Comparison of ENCODE assay signal across 13 cellular contexts in genomic region chr14:91046488-91047072, GRCh38. TPM values are rescaled to one million over a fixed set of nuclear protein-coding genes. Genes with fewer than 3 reads are reported as not detected.
DNase-seq lines count a peak whose midpoint lies in the region; ATAC-seq and TF ChIP-seq lines count a peak whose summit lies in the region.
"Had no signal": no experiment of that assay in that cellular context is flagged by ENCODE, and none has a peak within 500 bp of the region (broad histone marks: within the 10 kb centered on the region; RNA-seq: fewer than 3 reads in every experiment).

No MANE protein-coding gene starts in this region.

- H3K36me3 Mint-ChIP-seq in stimulated activated naive CD8-positive, alpha-beta T cell treated with anti-CD3 and anti-CD28 coated beads, Interleukin-15, Interleukin-2, amounts not matched to agents 100 ng/mL and 50 ng/mL, for 24 hours (ENCODE audit: low read depth): no peaks in the 10 kb centered on the region
- H3K36me3 Mint-ChIP-seq in T-helper 17 cell (ENCODE audit: low read depth) (no peaks in the 10 kb centered on the region), nephron progenitor cell (ENCODE audit: low read depth) (no peaks in the 10 kb centered on the region)
- H3K36me3 Mint-ChIP-seq in stimulated activated naive B cell treated with anti-CD40 and anti-IgM and Interleukin-4, amounts not matched to agents 10 μg/mL and 1 μg/mL and 100 μg/mL, for 72 hours: no peaks in the 10 kb centered on the region
- H3K36me3 Mint-ChIP-seq: CD14-positive monocyte had no signal

- H3K4me1 ChIP-seq in heart right ventricle: peaks cover 0 to 22% (median 0%) of the 10 kb centered on the region in 9 donors
- H3K4me1 ChIP-seq: A549 had no signal

- H3K9me3 Mint-ChIP-seq in stimulated activated naive CD8-positive, alpha-beta T cell treated with anti-CD3 and anti-CD28 coated beads, Interleukin-15, Interleukin-2, amounts not matched to agents 100 ng/mL and 50 ng/mL, for 24 hours: no peaks in the 10 kb centered on the region
- H3K9me3 Mint-ChIP-seq in stimulated activated naive CD8-positive, alpha-beta T cell treated with anti-CD3 and anti-CD28 coated beads, Interleukin-15, amount 100 ng/mL, for 72 hours: no peaks in the 10 kb centered on the region
- no peaks in the 10 kb centered on the region for H3K9me3 Mint-ChIP-seq in stimulated activated naive B cell treated with anti-CD40 and anti-IgM and Interleukin-4, amounts not matched to agents 10 μg/mL and 1 μg/mL and 100 μg/mL, for 72 hours
- no peaks in the 10 kb centered on the region for H3K9me3 Mint-ChIP-seq in nephron progenitor cell
- H3K9me3 Mint-ChIP-seq: CD14-positive monocyte had no signal

- no peaks in the 10 kb centered on the region for H3K27me3 Mint-ChIP-seq in stimulated activated naive CD8-positive, alpha-beta T cell treated with anti-CD3 and anti-CD28 coated beads, Interleukin-15, Interleukin-2, amounts not matched to agents 100 ng/mL and 50 ng/mL, for 24 hours
- no peaks in the 10 kb centered on the region for H3K27me3 Mint-ChIP-seq in stimulated activated naive CD8-positive, alpha-beta T cell treated with anti-CD3 and anti-CD28 coated beads, Interleukin-15, amount 100 ng/mL, for 72 hours
- H3K27me3 Mint-ChIP-seq in T-helper 17 cell (no peaks in the 10 kb centered on the region), nephron progenitor cell (ENCODE audit: low read depth, poor library complexity) (peaks cover 4% of the 10 kb centered on the region)
- H3K27me3 Mint-ChIP-seq in stimulated activated naive B cell treated with anti-CD40 and anti-IgM and Interleukin-4, amounts not matched to agents 10 μg/mL and 1 μg/mL and 100 μg/mL, for 72 hours: no peaks in the 10 kb centered on the region

- peak overlapping the region; percentile 26 for H3K27ac Mint-ChIP-seq in stimulated activated naive CD8-positive, alpha-beta T cell treated with anti-CD3 and anti-CD28 coated beads, Interleukin-15, Interleukin-2, amounts not matched to agents 100 ng/mL and 50 ng/mL, for 24 hours
- no peak overlapping the region for H3K27ac Mint-ChIP-seq in stimulated activated naive CD8-positive, alpha-beta T cell treated with anti-CD3 and anti-CD28 coated beads, Interleukin-15, amount 100 ng/mL, for 72 hours
- peak overlapping the region; percentile 65 for H3K27ac Mint-ChIP-seq in T-helper 17 cell
- peak overlapping the region; percentile 86 for H3K27ac Mint-ChIP-seq in stimulated activated naive B cell treated with anti-CD40 and anti-IgM and Interleukin-4, amounts not matched to agents 10 μg/mL and 1 μg/mL and 100 μg/mL, for 72 hours
- no peak overlapping the region for H3K27ac Mint-ChIP-seq in nephron progenitor cell

- H3K27me3 ChIP-seq in heart right ventricle: no peaks in the 10 kb centered on the region

- TF ChIP-seq CTCF in nephron progenitor cell (IDR thresholded peaks at IDR 0.05): no peak
- no peak for TF ChIP-seq CTCF in heart right ventricle (IDR thresholded peaks at IDR 0.05)

- WGBS in heart right ventricle, 2 donors: 83 to 84% methylated on average over 7 of the region's 7 CpGs

- no peaks in the 10 kb centered on the region for H3K9me3 ChIP-seq in T-helper 17 cell (ENCODE audit: control insufficient read depth, low read length, poor library complexity, severe bottlenecking)
- no peaks in the 10 kb centered on the region for H3K9me3 ChIP-seq in heart right ventricle
- H3K9me3 ChIP-seq: A549 had no signal

- no peak overlapping the region for H3K27ac ChIP-seq in heart right ventricle
- H3K27ac ChIP-seq: A549 had no signal

- no peak overlapping the region for H3K4me3 ChIP-seq in heart right ventricle
- H3K4me3 ChIP-seq: A549 had no signal

- no peak overlapping the region for H3K4me3 Mint-ChIP-seq in stimulated activated naive CD8-positive, alpha-beta T cell treated with anti-CD3 and anti-CD28 coated beads, Interleukin-15, Interleukin-2, amounts not matched to agents 100 ng/mL and 50 ng/mL, for 24 hours
- no peak overlapping the region for H3K4me3 Mint-ChIP-seq in stimulated activated naive CD8-positive, alpha-beta T cell treated with anti-CD3 and anti-CD28 coated beads, Interleukin-15, amount 100 ng/mL, for 72 hours
- no peak overlapping the region for H3K4me3 Mint-ChIP-seq in T-helper 17 cell
- H3K4me3 Mint-ChIP-seq in stimulated activated naive B cell treated with anti-CD40 and anti-IgM and Interleukin-4, amounts not matched to agents 10 μg/mL and 1 μg/mL and 100 μg/mL, for 72 hours: peak overlapping the region in 1 of 2 donors; percentile 52
- H3K4me3 Mint-ChIP-seq in nephron progenitor cell: no peak overlapping the region
- H3K4me3 Mint-ChIP-seq: CD14-positive monocyte had no signal

- no peaks in the 10 kb centered on the region for H3K36me3 ChIP-seq in heart right ventricle

- no peak for DNase-seq in stimulated activated naive CD8-positive, alpha-beta T cell treated with anti-CD3 and anti-CD28 coated beads, Interleukin-15, amount 100 ng/mL, for 72 hours
- DNase-seq in T-helper 17 cell: no peak
- peak; percentile 18 for DNase-seq in germinal center (ENCODE audit: low spot score)
- no peak for DNase-seq in stimulated activated naive B cell treated with anti-CD40 and anti-IgM and Interleukin-4, amounts not matched to agents 10 μg/mL and 1 μg/mL and 100 μg/mL, for 72 hours
- DNase-seq in nephron progenitor cell: no peak
- DNase-seq in superior temporal gyrus (ENCODE audit: extremely low spot score): no peak
- no peak for DNase-seq in heart right ventricle
- DNase-seq: DMS53, HCEC 1CT, IMR-90 had no signal

- peaks cover 42% of the 10 kb centered on the region for H3K4me1 Mint-ChIP-seq in stimulated activated naive CD8-positive, alpha-beta T cell treated with anti-CD3 and anti-CD28 coated beads, Interleukin-15, Interleukin-2, amounts not matched to agents 100 ng/mL and 50 ng/mL, for 24 hours (ENCODE audit: low read depth)
- peaks cover 49% of the 10 kb centered on the region for H3K4me1 Mint-ChIP-seq in stimulated activated naive CD8-positive, alpha-beta T cell treated with anti-CD3 and anti-CD28 coated beads, Interleukin-15, amount 100 ng/mL, for 72 hours
- H3K4me1 Mint-ChIP-seq in T-helper 17 cell (peaks cover 37% of the 10 kb centered on the region), nephron progenitor cell (peaks cover 17% of the 10 kb centered on the region)
- H3K4me1 Mint-ChIP-seq in stimulated activated naive B cell treated with anti-CD40 and anti-IgM and Interleukin-4, amounts not matched to agents 10 μg/mL and 1 μg/mL and 100 μg/mL, for 72 hours: peaks cover 30 to 46% of the 10 kb centered on the region in 2 donors

- no peak for ATAC-seq in stimulated activated naive CD8-positive, alpha-beta T cell treated with anti-CD3 and anti-CD28 coated beads, Interleukin-15, amount 100 ng/mL, for 72 hours
- ATAC-seq in T-helper 17 cell (no peak), heart right ventricle (no peak)
- ATAC-seq in stimulated activated naive B cell treated with anti-CD40 and anti-IgM and Interleukin-4, amounts not matched to agents 10 μg/mL and 1 μg/mL and 100 μg/mL, for 72 hours (replicated peaks): peak; percentile 48 to 61
- ATAC-seq: A549 had no signal

- intact Hi-C loops in heart right ventricle (cut with DNase I): no loop called here

RNA-seq across cellular contexts. Expression of gene RPS6KA5, which starts 13.9 kb away (rescaled TPM):
- 10 to 100 TPM; 35.4 to 42.0 TPM for total RNA-seq in T-helper 17 cell
- total RNA-seq in heart right ventricle: 10 to 100 TPM in 4 of 10 donors, 1 to 10 TPM in 6; 7.3 to 22.5 (median 9.4) TPM
- under 1 TPM; 0.84 to 0.95 TPM for polyA plus RNA-seq in heart right ventricle

Comparison
In these comparisons a context has a peak if more than half of its experiments do, and no peak if none do; other contexts are left out.
1. H3K27ac Mint-ChIP-seq: peak in stimulated activated naive CD8-positive, alpha-beta T cell treated with anti-CD3 and anti-CD28 coated beads, Interleukin-15, Interleukin-2, amounts not matched to agents 100 ng/mL and 50 ng/mL, for 24 hours (single experiment), T-helper 17 cell (single experiment) and stimulated activated naive B cell treated with anti-CD40 and anti-IgM and Interleukin-4, amounts not matched to agents 10 μg/mL and 1 μg/mL and 100 μg/mL, for 72 hours (single experiment); none in stimulated activated naive CD8-positive, alpha-beta T cell treated with anti-CD3 and anti-CD28 coated beads, Interleukin-15, amount 100 ng/mL, for 72 hours (0 of 2) and nephron progenitor cell (single experiment).
2. ATAC-seq: peak in stimulated activated naive B cell treated with anti-CD40 and anti-IgM and Interleukin-4, amounts not matched to agents 10 μg/mL and 1 μg/mL and 100 μg/mL, for 72 hours (2 of 2); none in stimulated activated naive CD8-positive, alpha-beta T cell treated with anti-CD3 and anti-CD28 coated beads, Interleukin-15, amount 100 ng/mL, for 72 hours (single experiment), T-helper 17 cell (single experiment) and heart right ventricle (0 of 8).